18 cellular contexts compared by ENCODE assay signal in the genomic region with DNA sequence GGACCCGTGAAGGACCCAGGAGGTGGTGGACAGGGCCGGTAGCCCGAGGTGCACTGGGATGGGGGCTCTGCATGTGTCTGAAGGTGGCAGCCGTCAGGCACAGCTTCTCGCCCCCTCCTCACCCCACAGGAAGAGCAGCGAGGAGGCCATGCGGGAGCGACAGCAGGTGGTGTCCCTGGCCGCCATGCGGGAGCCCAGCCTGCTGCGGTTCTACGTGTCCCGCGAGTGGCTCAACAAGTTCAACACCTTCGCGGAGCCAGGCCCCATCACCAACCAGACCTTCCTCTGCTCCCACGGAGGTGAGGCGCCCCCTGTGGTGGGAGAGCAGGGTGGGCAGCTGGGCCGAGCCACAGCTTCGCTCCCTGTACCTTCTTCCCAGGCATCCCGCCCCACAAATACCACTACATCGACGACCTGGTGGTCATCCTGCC. TPM values are rescaled to one million over a fixed set of nuclear protein-coding genes. Genes with fewer than 3 reads are reported as not detected.
A peak's percentile ranks its signal among the peaks of the same experiment; 100 is the strongest.
DNase-seq lines count a peak whose midpoint lies in the region; ATAC-seq, FAIRE-seq and TF ChIP-seq lines count a peak whose summit lies in the region.
"Had no signal": no experiment of that assay in that cellular context is flagged by ENCODE, and none has a peak within 500 bp of the region (broad histone marks: within the 10 kb centered on the region; RNA-seq: fewer than 3 reads in every experiment).

No MANE protein-coding gene starts in this region.

- in situ Hi-C loops in astrocyte of the spinal cord (cut with HindIII; ENCODE audit: low sequenced_read_pairs) (no loop called here), HepG2 (cut with HindIII; ENCODE audit: extremely low pct_ligation_motif_present, low pct_unique_long_range_greater_than_20kb) (no loop called here)

- H4K8ac ChIP-seq in H9 (replicated peaks; ENCODE audit: insufficient read length, low read depth, low read length) = no peak overlapping the region

- no peak overlapping the region for H2BK5ac ChIP-seq in H9 (ENCODE audit: insufficient read length, low read length)

- no peak overlapping the region for H2BK15ac ChIP-seq in H9 (ENCODE audit: low read depth, low read length)

- peaks cover 45 to 47% of the 10 kb centered on the region in 2 donors for H3K36me3 Mint-ChIP-seq in CD4-positive, alpha-beta memory T cell
- peaks cover 2 to 22% (median 14%) of the 10 kb centered on the region in 3 experiments; a peak in 6 of 7 replicates for H3K36me3 Mint-ChIP-seq in H9 (ENCODE audit: insufficient read depth in 1 of 3, low read depth in 3 of 3)

- no peak overlapping the region for H2AK5ac ChIP-seq in H9 (ENCODE audit: insufficient read length, low read length)

- H4K91ac ChIP-seq in H9 (ENCODE audit: insufficient read length, low read depth, low read length) = no peak overlapping the region

- H3K79me1 ChIP-seq in H9 (ENCODE audit: insufficient read depth, low read depth, low read length, poor library complexity, severe bottlenecking) = no peaks in the 10 kb centered on the region

- H3T11ph ChIP-seq in H9 (ENCODE audit: low read length) = no peak overlapping the region

- H2BK20ac ChIP-seq in H9 (ENCODE audit: low read depth, low read length, poor library complexity, severe bottlenecking) = no peak overlapping the region

- peak; percentile 49 for TF ChIP-seq CTCF in H9 (conservative IDR thresholded peaks at IDR 0.05)
- peak; percentile 15 for TF ChIP-seq CTCF in astrocyte of the spinal cord (IDR thresholded peaks at IDR 0.05; ENCODE audit: low read depth, low read length)
- peak; percentile 18; the same call in 1 of the 2 replicates for TF ChIP-seq CTCF in HepG2 (CRISPR knock-in tag; IDR thresholded peaks at IDR 0.05)

- WGBS in H9 (ENCODE audit: extremely low coverage, insufficient read length, low lambda C conversion rate) = no CpG with 5 or more reads among the region's 23 CpGs
- WGBS in HepG2 (ENCODE audit: low lambda C conversion rate) = 67% methylated on average over 5 of the region's 23 CpGs

- no peak overlapping the region for H3K56ac ChIP-seq in H9 (ENCODE audit: insufficient read length, low read depth, low read length)

- ATAC-seq in HepG2 = peak; percentile 33; the same call in 2 of the 3 replicates
- ATAC-seq in GM21717 (IDR thresholded peaks at IDR 0.05; ENCODE audit: unreplicated experiment) = no peak
- no peak for ATAC-seq in GM19455 (IDR thresholded peaks at IDR 0.05; ENCODE audit: unreplicated experiment)
- no peak for ATAC-seq in GM19395 (IDR thresholded peaks at IDR 0.05; ENCODE audit: unreplicated experiment)
- ATAC-seq: activated T-cell treated with anti-CD3 and anti-CD28 coated beads, Interleukin-2, amount 50 U/mL, for 72 hours; left ventricle myocardium superior had no signal

- H3K4me1 Mint-ChIP-seq in CD4-positive, alpha-beta memory T cell = peaks cover 15 to 61% (median 32%) of the 10 kb centered on the region in 4 donors
- peaks cover 0 to 3% of the 10 kb centered on the region in 2 experiments; a peak in 1 of 4 replicates for H3K4me1 Mint-ChIP-seq in H9

- no peak overlapping the region for H2BK120ac ChIP-seq in H9 (ENCODE audit: low read depth, low read length, poor library complexity, severe bottlenecking)

- H3K18ac ChIP-seq in H9 (ENCODE audit: insufficient read length, low read depth, low read length) = no peak overlapping the region

- H3K4me3 ChIP-seq in CD4-positive, alpha-beta memory T cell (ENCODE audit: low read length in 2 of 2) = no peak overlapping the region
- H3K4me3 ChIP-seq in astrocyte of the spinal cord (ENCODE audit: low read depth, low read length) (no peak overlapping the region), HepG2 (replicated peaks in 1 of 3; ENCODE audit: insufficient read depth in 1 of 3, low read depth in 2 of 3, low read length in 3 of 3) (no peak overlapping the region)
- H3K4me3 ChIP-seq: colonic mucosa, testis had no signal

- no peaks in the 10 kb centered on the region for H3K79me2 ChIP-seq in H9 (ENCODE audit: insufficient read depth, low read length)
- no peaks in the 10 kb centered on the region for H3K79me2 ChIP-seq in HepG2 (ENCODE audit: insufficient read depth, low read length)

- H4K20me1 ChIP-seq in H9 (ENCODE audit: control insufficient read depth, insufficient read depth, insufficient read length) (no peaks in the 10 kb centered on the region), HepG2 (ENCODE audit: insufficient read depth, low read length) (no peaks in the 10 kb centered on the region)

- peaks cover 33% of the 10 kb centered on the region for H3K36me3 ChIP-seq in CD4-positive, alpha-beta memory T cell (ENCODE audit: insufficient read depth, low read length)
- H3K36me3 ChIP-seq in HepG2 (replicated peaks in 1 of 2; ENCODE audit: control insufficient read depth in 1 of 2, insufficient read depth in 2 of 2, low read length in 2 of 2) = peaks cover 0 to 3% of the 10 kb centered on the region in 2 experiments; a peak in 1 of 5 replicates
- H3K36me3 ChIP-seq: colonic mucosa had no signal

- peaks cover 0 to 6% (median 0%) of the 10 kb centered on the region in 8 donors for H3K9me3 Mint-ChIP-seq in CD4-positive, alpha-beta memory T cell
- no peaks in the 10 kb centered on the region for H3K9me3 Mint-ChIP-seq in H9
- H3K9me3 Mint-ChIP-seq: activated T-cell treated with anti-CD3 and anti-CD28 coated beads, Interleukin-2, amount 50 U/mL, for 72 hours had no signal

- H3K9me3 ChIP-seq in CD4-positive, alpha-beta memory T cell (ENCODE audit: control insufficient read depth in 1 of 2, low read length in 2 of 2) = no peaks in the 10 kb centered on the region
- no peaks in the 10 kb centered on the region for H3K9me3 ChIP-seq in H9 (ENCODE audit: control insufficient read depth, low read depth, low read length)
- no peaks in the 10 kb centered on the region for H3K9me3 ChIP-seq in HepG2 (ENCODE audit: low read length)
- H3K9me3 ChIP-seq: colonic mucosa, testis had no signal

- BruUV-seq in HepG2 (replicated peaks; lab: Mats Ljungman, UMichigan) = no TSS peak

- no peak for DNase-seq in CD4-positive, alpha-beta memory T cell
- peak; percentile 58 for DNase-seq in H9
- DNase-seq in astrocyte of the spinal cord (ENCODE audit: low read depth, low spot score) = no peak
- no peak for DNase-seq in HepG2 (ENCODE audit: low spot score)
- DNase-seq in NCI-H1930 (lab: John Stamatoyannopoulos, UW) = no peak
- DNase-seq: activated CD4-positive, alpha-beta T cell treated with anti-CD3 and anti-CD28 coated beads for 1 hour; activated T-cell treated with anti-CD3 and anti-CD28 coated beads, Interleukin-2, amount 50 U/mL, for 72 hours; colonic mucosa; EL; KG1; left ventricle myocardium superior; NCI-H146; NCI-H510A; testis had no signal

- no peak overlapping the region for H3K23ac ChIP-seq in H9 (ENCODE audit: insufficient read length, low read depth, low read length)

- no peaks in the 10 kb centered on the region for H3K27me3 ChIP-seq in CD4-positive, alpha-beta memory T cell (ENCODE audit: insufficient read depth, low read length)
- H3K27me3 ChIP-seq in H9 (ENCODE audit: insufficient read depth, low read length) = no peaks in the 10 kb centered on the region
- no peaks in the 10 kb centered on the region for H3K27me3 ChIP-seq in HepG2 (ENCODE audit: control insufficient read depth in 1 of 2, insufficient read depth in 2 of 2, low read length in 2 of 2)
- H3K27me3 ChIP-seq: colonic mucosa, testis had no signal

- no peak overlapping the region for H3K4ac ChIP-seq in H9 (ENCODE audit: low read depth, low read length)

- H2AFZ ChIP-seq in H9 (ENCODE audit: low read length) (no peak overlapping the region), HepG2 (ENCODE audit: low read length) (no peak overlapping the region)

- H4K5ac ChIP-seq in H9 (ENCODE audit: insufficient read length, low read depth, low read length) = no peak overlapping the region

- TF ChIP-seq RAD21 in HepG2 (CRISPR knock-in tag; IDR thresholded peaks at IDR 0.05) = no peak

- H3K27ac Mint-ChIP-seq in CD4-positive, alpha-beta memory T cell = peak overlapping the region in 1 of 7 donors; percentile 3
- H3K27ac Mint-ChIP-seq in H9 = no peak overlapping the region
- H3K27ac Mint-ChIP-seq: activated T-cell treated with anti-CD3 and anti-CD28 coated beads, Interleukin-2, amount 50 U/mL, for 72 hours had no signal

- intact Hi-C loops in CD4-positive, alpha-beta memory T cell (cut with micrococcal nuclease) = no loop called here
- intact Hi-C loops in HepG2 (cut with micrococcal nuclease; ENCODE audit: unreplicated experiment) = no loop called here

- no peak for TF ChIP-seq POLR2A in HepG2 (IDR thresholded peaks at IDR 0.05; ENCODE audit: insufficient read depth in 1 of 2, low read depth in 2 of 2, low read length in 2 of 2)

- peaks cover 39% of the 10 kb centered on the region for H3K4me1 ChIP-seq in CD4-positive, alpha-beta memory T cell (ENCODE audit: insufficient read depth, low read length)
- H3K4me1 ChIP-seq in H9 (ENCODE audit: insufficient read depth, low read length) (no peaks in the 10 kb centered on the region), HepG2 (ENCODE audit: insufficient read depth, low read length) (no peaks in the 10 kb centered on the region)
- H3K4me1 ChIP-seq: colonic mucosa, testis had no signal

- no peak for TF ChIP-seq EP300 in HepG2 (IDR thresholded peaks at IDR 0.05; ENCODE audit: low read depth in 2 of 2, low read length in 2 of 2)
- no peak for TF ChIP-seq EP300 in HepG2 (CRISPR knock-in tag; IDR thresholded peaks at IDR 0.05; ENCODE audit: borderline replicate concordance)

- no peak overlapping the region for H2BK12ac ChIP-seq in H9 (ENCODE audit: insufficient read length, low read depth, low read length)

- H3K27me3 Mint-ChIP-seq in CD4-positive, alpha-beta memory T cell = no peaks in the 10 kb centered on the region
- H3K27me3 Mint-ChIP-seq in H9 (ENCODE audit: low read depth) = no peaks in the 10 kb centered on the region

- H3K4me2 ChIP-seq in H9 (ENCODE audit: insufficient read depth, insufficient read length, low read length) (no peak overlapping the region), HepG2 (ENCODE audit: low read depth, low read length) (no peak overlapping the region)

- H3K14ac ChIP-seq in H9 (ENCODE audit: insufficient read depth, low read length) = no peak overlapping the region

- peak overlapping the region; percentile 28 for H3K27ac ChIP-seq in CD4-positive, alpha-beta memory T cell (ENCODE audit: low read depth, low read length)
- H3K27ac ChIP-seq in H9 (ENCODE audit: insufficient read length, low read depth, low read length) (no peak overlapping the region), HepG2 (ENCODE audit: extremely low read length, insufficient read depth, low read length) (no peak overlapping the region)
- H3K27ac ChIP-seq: colonic mucosa, testis had no signal

- POLR2A ChIA-PET in CD4-positive, alpha-beta memory T cell (lab: Charles Lee; ENCODE audit: partially characterized antibody) = interaction anchor here (1.0 to 2.2 kb wide), 2 partner anchors 40 to 133 kb away, joined by 6 to 7 read pairs; partner anchors contain the start of genes C9orf78 and USP20
- POLR2A ChIA-PET in HepG2 (lab: Yijun Ruan, JAX) = no interaction called here

- H3K23me2 ChIP-seq in H9 (ENCODE audit: insufficient read length, low read depth, low read length, poor library complexity, severe bottlenecking) = no peaks in the 10 kb centered on the region

- H3K9ac ChIP-seq in H9 (ENCODE audit: extremely low read depth, insufficient read length, low read length) (no peak overlapping the region), HepG2 (ENCODE audit: insufficient read depth, low read depth, low read length) (no peak overlapping the region)

- no peak overlapping the region for H3K4me3 Mint-ChIP-seq in CD4-positive, alpha-beta memory T cell
- no peak overlapping the region for H3K4me3 Mint-ChIP-seq in H9
- H3K4me3 Mint-ChIP-seq: activated T-cell treated with anti-CD3 and anti-CD28 coated beads, Interleukin-2, amount 50 U/mL, for 72 hours had no signal

- CTCF ChIA-PET in CD4-positive, alpha-beta memory T cell (lab: Charles Lee; ENCODE audit: partially characterized antibody) = no interaction called here
- CTCF ChIA-PET in HepG2 (lab: Yijun Ruan, JAX; ENCODE audit: low intra/inter-chr PET ratio, low total read pairs) = no interaction called here

- FAIRE-seq in HepG2 (lab: Jason Lieb, UNC) = no peak
- FAIRE-seq: GM18507 had no signal

RNA-seq across cellular contexts. Expression of gene USP20, which starts 39.9 kb away (rescaled TPM):
- total RNA-seq in CD4-positive, alpha-beta memory T cell = 100 to 1,000 TPM; 123 to 132 TPM
- 10 to 100 TPM; 36.5 to 55.9 TPM for polyA plus RNA-seq in CD4-positive, alpha-beta memory T cell
- total RNA-seq in H9 (2021) (17.3 and 20.9 TPM in 2 replicates), HepG2 (2016; rRNA removed; fragmentation: Illumina TruSeq; extraction: Trizol) (2.9 and 4.4 TPM in 2 replicates)
- 0.51 and 1.3 TPM in 2 replicates for total RNA-seq in HepG2 (2016; cell fraction: cytosol; rRNA removed; fragmentation: Illumina TruSeq; extraction: Trizol; ENCODE audit: low read depth)
- total RNA-seq in HepG2 (2016; cell fraction: insoluble cytoplasmic fraction; rRNA removed; fragmentation: Illumina TruSeq; extraction: Trizol) = 3.8 and 5.0 TPM in 2 replicates
- 1.9 and 2.3 TPM in 2 replicates for total RNA-seq in HepG2 (2016; cell fraction: membrane; rRNA removed; fragmentation: Illumina TruSeq; extraction: Trizol)
- 5.5 TPM in 2 replicates for total RNA-seq in HepG2 (2016; cell fraction: nucleus; rRNA removed; fragmentation: Illumina TruSeq; extraction: Trizol)
- 5.9 and 8.7 TPM in 2 replicates for polyA plus RNA-seq in HepG2 (2011; rRNA removed)
- 4.0 and 5.7 TPM in 2 replicates for polyA plus RNA-seq in HepG2 (2011; cell fraction: cytosol; rRNA removed)
- 64.1 and 76.1 TPM in 2 replicates for polyA plus RNA-seq in HepG2 (2011; cell fraction: nucleus; rRNA removed)
- 7.5 and 8.7 TPM in 2 replicates for polyA plus RNA-seq in HepG2 (2012)
- polyA plus RNA-seq in HepG2 (2016; cell fraction: cytosol; fragmentation: Illumina TruSeq; extraction: Trizol; ENCODE audit: low read depth) = 0.70 and 0.96 TPM in 2 replicates
- 2.6 and 3.2 TPM in 2 replicates for polyA plus RNA-seq in HepG2 (2016; cell fraction: insoluble cytoplasmic fraction; fragmentation: Illumina TruSeq; extraction: Trizol; ENCODE audit: low read depth)
- 1.4 and 1.5 TPM in 2 replicates for polyA plus RNA-seq in HepG2 (2016; cell fraction: membrane; fragmentation: Illumina TruSeq; extraction: Trizol; ENCODE audit: low read depth)
- 14.4 and 18.6 TPM in 2 replicates for polyA plus RNA-seq in HepG2 (2016; cell fraction: nucleus; fragmentation: Illumina TruSeq; extraction: Trizol; ENCODE audit: insufficient read depth, low read depth)
- 11.2 and 18.8 TPM in 2 replicates for polyA minus RNA-seq in HepG2 (2011; rRNA and poly(A)+ RNA removed; ENCODE audit: low replicate concordance)
- polyA minus RNA-seq in HepG2 (2011; cell fraction: cytosol; rRNA and poly(A)+ RNA removed) = 3.8 and 5.1 TPM in 2 replicates
- polyA minus RNA-seq in HepG2 (2011; cell fraction: nucleus; rRNA and poly(A)+ RNA removed) = 8.5 and 10.2 TPM in 2 replicates

RNA-seq across cellular contexts. Expression of gene C9orf78, which starts 40.1 kb away (rescaled TPM):
- total RNA-seq in CD4-positive, alpha-beta memory T cell = 10 to 100 TPM; 95.5 to 96.9 TPM
- 100 to 1,000 TPM; 204 to 206 TPM for polyA plus RNA-seq in CD4-positive, alpha-beta memory T cell
- total RNA-seq in H9 (2021) = 37.5 and 43.6 TPM in 2 replicates
- total RNA-seq in HepG2 (2016; rRNA removed; fragmentation: Illumina TruSeq; extraction: Trizol) = 35.5 and 49.0 TPM in 2 replicates
- total RNA-seq in HepG2 (2016; cell fraction: cytosol; rRNA removed; fragmentation: Illumina TruSeq; extraction: Trizol; ENCODE audit: low read depth) = 14.6 and 16.3 TPM in 2 replicates
- 37.6 and 59.4 TPM in 2 replicates for total RNA-seq in HepG2 (2016; cell fraction: insoluble cytoplasmic fraction; rRNA removed; fragmentation: Illumina TruSeq; extraction: Trizol)
- total RNA-seq in HepG2 (2016; cell fraction: membrane; rRNA removed; fragmentation: Illumina TruSeq; extraction: Trizol) = 28.0 and 28.1 TPM in 2 replicates
- 12.7 and 14.8 TPM in 2 replicates for total RNA-seq in HepG2 (2016; cell fraction: nucleus; rRNA removed; fragmentation: Illumina TruSeq; extraction: Trizol)
- 14.7 and 18.4 TPM in 2 replicates for polyA plus RNA-seq in HepG2 (2011; rRNA removed)
- 17.3 and 19.6 TPM in 2 replicates for polyA plus RNA-seq in HepG2 (2011; cell fraction: cytosol; rRNA removed)
- 3.1 and 4.7 TPM in 2 replicates for polyA plus RNA-seq in HepG2 (2011; cell fraction: nucleus; rRNA removed)
- 23.6 and 27.5 TPM in 2 replicates for polyA plus RNA-seq in HepG2 (2012)
- polyA plus RNA-seq in HepG2 (2016; cell fraction: cytosol; fragmentation: Illumina TruSeq; extraction: Trizol; ENCODE audit: low read depth) = 18.5 and 18.8 TPM in 2 replicates
- 81.0 and 86.6 TPM in 2 replicates for polyA plus RNA-seq in HepG2 (2016; cell fraction: insoluble cytoplasmic fraction; fragmentation: Illumina TruSeq; extraction: Trizol; ENCODE audit: low read depth)
- 30.0 and 32.0 TPM in 2 replicates for polyA plus RNA-seq in HepG2 (2016; cell fraction: membrane; fragmentation: Illumina TruSeq; extraction: Trizol; ENCODE audit: low read depth)
- polyA plus RNA-seq in HepG2 (2016; cell fraction: nucleus; fragmentation: Illumina TruSeq; extraction: Trizol; ENCODE audit: insufficient read depth, low read depth) = 30.1 and 37.2 TPM in 2 replicates
- 1.4 and 13.5 TPM in 2 replicates for polyA minus RNA-seq in HepG2 (2011; rRNA and poly(A)+ RNA removed; ENCODE audit: low replicate concordance)
- polyA minus RNA-seq in HepG2 (2011; cell fraction: cytosol; rRNA and poly(A)+ RNA removed) = 8.1 and 10.6 TPM in 2 replicates
- 7.0 and 9.3 TPM in 2 replicates for polyA minus RNA-seq in HepG2 (2011; cell fraction: nucleus; rRNA and poly(A)+ RNA removed)

RNA-seq across cellular contexts. Expression of gene TOR1A, which starts 51.3 kb away (rescaled TPM):
- total RNA-seq in CD4-positive, alpha-beta memory T cell = 10 to 100 TPM; 39.8 to 41.9 TPM
- polyA plus RNA-seq in CD4-positive, alpha-beta memory T cell = 10 to 100 TPM; 66.3 to 82.5 TPM
- total RNA-seq in H9 (2021) (57.0 and 60.1 TPM in 2 replicates), HepG2 (2016; rRNA removed; fragmentation: Illumina TruSeq; extraction: Trizol) (18.6 and 31.6 TPM in 2 replicates)
- 6.7 and 8.0 TPM in 2 replicates for total RNA-seq in HepG2 (2016; cell fraction: cytosol; rRNA removed; fragmentation: Illumina TruSeq; extraction: Trizol; ENCODE audit: low read depth)
- total RNA-seq in HepG2 (2016; cell fraction: insoluble cytoplasmic fraction; rRNA removed; fragmentation: Illumina TruSeq; extraction: Trizol) = 19.9 and 29.3 TPM in 2 replicates
- total RNA-seq in HepG2 (2016; cell fraction: membrane; rRNA removed; fragmentation: Illumina TruSeq; extraction: Trizol) = 15.5 and 16.3 TPM in 2 replicates
- 28.0 and 32.7 TPM in 2 replicates for total RNA-seq in HepG2 (2016; cell fraction: nucleus; rRNA removed; fragmentation: Illumina TruSeq; extraction: Trizol)
- 39.6 and 41.4 TPM in 2 replicates for polyA plus RNA-seq in HepG2 (2011; rRNA removed)
- polyA plus RNA-seq in HepG2 (2011; cell fraction: cytosol; rRNA removed) = 45.2 and 49.1 TPM in 2 replicates
- polyA plus RNA-seq in HepG2 (2011; cell fraction: nucleus; rRNA removed) = 18.7 and 22.3 TPM in 2 replicates
- 21.5 and 23.6 TPM in 2 replicates for polyA plus RNA-seq in HepG2 (2012)
- 6.1 and 7.7 TPM in 2 replicates for polyA plus RNA-seq in HepG2 (2016; cell fraction: cytosol; fragmentation: Illumina TruSeq; extraction: Trizol; ENCODE audit: low read depth)
- polyA plus RNA-seq in HepG2 (2016; cell fraction: insoluble cytoplasmic fraction; fragmentation: Illumina TruSeq; extraction: Trizol; ENCODE audit: low read depth) = 22.1 and 24.0 TPM in 2 replicates
- polyA plus RNA-seq in HepG2 (2016; cell fraction: membrane; fragmentation: Illumina TruSeq; extraction: Trizol; ENCODE audit: low read depth) = 12.0 and 13.6 TPM in 2 replicates
- polyA plus RNA-seq in HepG2 (2016; cell fraction: nucleus; fragmentation: Illumina TruSeq; extraction: Trizol; ENCODE audit: insufficient read depth, low read depth) = 48.4 and 49.7 TPM in 2 replicates
- 35.9 and 66.9 TPM in 2 replicates for polyA minus RNA-seq in HepG2 (2011; rRNA and poly(A)+ RNA removed; ENCODE audit: low replicate concordance)
- 17.9 TPM in 2 replicates for polyA minus RNA-seq in HepG2 (2011; cell fraction: cytosol; rRNA and poly(A)+ RNA removed)
- polyA minus RNA-seq in HepG2 (2011; cell fraction: nucleus; rRNA and poly(A)+ RNA removed) = 23.1 and 23.7 TPM in 2 replicates
